Comparison of ENCODE assay signal across 2 cellular contexts in genomic region chr1:228109962-228110488, GRCh38.
A peak's percentile ranks its signal among the peaks of the same experiment; 100 is the strongest.
TF ChIP-seq lines count a peak whose summit lies in the region.

No MANE protein-coding gene starts in this region.

TF ChIP-seq in WTC11, 78 proteins besides CTCF, POLR2A, EP300 and RAD21:
- TF ChIP-seq ATF3 (CRISPR knock-in tag; conservative IDR thresholded peaks at IDR 0.05) (no peak), CDX4 (CRISPR knock-in tag; IDR thresholded peaks at IDR 0.05; ENCODE audit: borderline replicate concordance) (no peak), ZNF423 (CRISPR knock-in tag; IDR thresholded peaks at IDR 0.05) (no peak), SMAD3 (CRISPR knock-in tag; IDR thresholded peaks at IDR 0.05; ENCODE audit: borderline replicate concordance) (no peak), ZNF219 (CRISPR knock-in tag; IDR thresholded peaks at IDR 0.05; ENCODE audit: borderline replicate concordance) (no peak), ZNF263 (CRISPR knock-in tag; IDR thresholded peaks at IDR 0.05; ENCODE audit: low read depth) (no peak), ZNF281 (CRISPR knock-in tag; IDR thresholded peaks at IDR 0.05) (no peak), ZBTB21 (CRISPR knock-in tag; IDR thresholded peaks at IDR 0.05; ENCODE audit: borderline replicate concordance) (no peak), SP1 (CRISPR knock-in tag; conservative IDR thresholded peaks at IDR 0.05) (no peak), PREB (CRISPR knock-in tag; IDR thresholded peaks at IDR 0.05; ENCODE audit: borderline replicate concordance) (no peak), FOXP4 (CRISPR knock-in tag; IDR thresholded peaks at IDR 0.05) (no peak)

TF ChIP-seq in HepG2, 621 proteins besides CTCF, POLR2A, EP300 and RAD21 (continues in another document):
- TF ChIP-seq SIN3A (IDR thresholded peaks at IDR 0.05; ENCODE audit: borderline replicate concordance, low read depth, low read length) (peak; percentile 70; the same call in 1 of the 2 replicates), FOXO1 (CRISPR knock-in tag; IDR thresholded peaks at IDR 0.05) (peak; percentile 70; the same call in 1 of the 2 replicates), HMGXB4 (CRISPR knock-in tag; IDR thresholded peaks at IDR 0.05; ENCODE audit: borderline replicate concordance in 1 of 2, low read depth in 1 of 2) (peak in 1 of 2 experiments; percentile 26; a peak in 1 of 4 replicates), ZNF564 (CRISPR knock-in tag; IDR thresholded peaks at IDR 0.05) (0 out of 2 replicates have a peak, but pooled peaks have one; percentile 48), PHF21A (CRISPR knock-in tag; IDR thresholded peaks at IDR 0.05) (peak; percentile 36; the same call in 1 of the 2 replicates), LCORL (IDR thresholded peaks at IDR 0.05) (no peak), LCORL (CRISPR knock-in tag; IDR thresholded peaks at IDR 0.05) (peak; percentile 77; the same call in 1 of the 2 replicates), IRF2 (CRISPR knock-in tag; IDR thresholded peaks at IDR 0.05) (0 out of 2 replicates have a peak, but pooled peaks have one; percentile 14), SOX5 (CRISPR knock-in tag; IDR thresholded peaks at IDR 0.05; ENCODE audit: borderline replicate concordance) (peak; percentile 59), CEBPB (IDR thresholded peaks at IDR 0.05; ENCODE audit: borderline replicate concordance, low read depth, low read length) (0 out of 2 replicates have a peak, but pooled peaks have one; percentile 19), FOXA1 (IDR thresholded peaks at IDR 0.05) (no peak), FOXA1 (CRISPR knock-in tag; IDR thresholded peaks at IDR 0.05) (peak; percentile 79), HDAC1 (CRISPR knock-in tag; IDR thresholded peaks at IDR 0.05) (peak; percentile 32; the same call in 1 of the 2 replicates), ARID3A (IDR thresholded peaks at IDR 0.05; ENCODE audit: low read depth, low read length) (peak; percentile 12; the same call in 1 of the 2 replicates), FOXP1 (IDR thresholded peaks at IDR 0.05) (no peak), FOXP1 (CRISPR knock-in tag; IDR thresholded peaks at IDR 0.05) (0 out of 2 replicates have a peak, but pooled peaks have one; percentile 8), PPARG (CRISPR knock-in tag; conservative IDR thresholded peaks at IDR 0.05) (0 out of 2 replicates have a peak, but pooled peaks have one; percentile 33), ZGPAT (CRISPR knock-in tag; IDR thresholded peaks at IDR 0.05) (0 out of 2 replicates have a peak, but pooled peaks have one; percentile 11), TBX2 (CRISPR knock-in tag; IDR thresholded peaks at IDR 0.05; ENCODE audit: borderline replicate concordance) (0 out of 2 replicates have a peak, but pooled peaks have one; percentile 14), RXRB (CRISPR knock-in tag; IDR thresholded peaks at IDR 0.05; ENCODE audit: borderline replicate concordance) (peak; percentile 26; the same call in 1 of the 2 replicates), ZNF770 (CRISPR knock-in tag; IDR thresholded peaks at IDR 0.05) (0 out of 2 replicates have a peak, but pooled peaks have one; percentile 7), TAF1 (CRISPR knock-in tag; IDR thresholded peaks at IDR 0.05) (no peak; the same call in 1 of the 2 replicates), ZFY (CRISPR knock-in tag; IDR thresholded peaks at IDR 0.05) (peak; percentile 36; the same call in 1 of the 2 replicates), NAIF1 (CRISPR knock-in tag; IDR thresholded peaks at IDR 0.05; ENCODE audit: borderline replicate concordance) (0 out of 2 replicates have a peak, but pooled peaks have one; percentile 35), ATRX (CRISPR knock-in tag; IDR thresholded peaks at IDR 0.05; ENCODE audit: borderline replicate concordance) (no peak), ZBTB8A (CRISPR knock-in tag; IDR thresholded peaks at IDR 0.05; ENCODE audit: borderline replicate concordance, low read depth) (no peak), ZNF552 (CRISPR knock-in tag; IDR thresholded peaks at IDR 0.05; ENCODE audit: borderline replicate concordance) (no peak), ZFX (CRISPR knock-in tag; IDR thresholded peaks at IDR 0.05; ENCODE audit: low read depth) (peak; percentile 73), MEIS2 (CRISPR knock-in tag; IDR thresholded peaks at IDR 0.05) (0 out of 2 replicates have a peak, but pooled peaks have one; percentile 13), BCL6 (CRISPR knock-in tag; IDR thresholded peaks at IDR 0.05) (0 out of 2 replicates have a peak, but pooled peaks have one; percentile 13), MAZ (IDR thresholded peaks at IDR 0.05; ENCODE audit: borderline replicate concordance, low read depth, low read length) (0 out of 2 replicates have a peak, but pooled peaks have one; percentile 15), MAZ (CRISPR knock-in tag; IDR thresholded peaks at IDR 0.05; ENCODE audit: low read depth) (no peak), TBP (CRISPR knock-in tag; IDR thresholded peaks at IDR 0.05) (no peak), IKZF5 (CRISPR knock-in tag; IDR thresholded peaks at IDR 0.05) (peak; percentile 17; the same call in 1 of the 2 replicates), ZBTB44 (CRISPR knock-in tag; IDR thresholded peaks at IDR 0.05) (no peak), KAT8 (CRISPR knock-in tag; IDR thresholded peaks at IDR 0.05) (peak; percentile 37; the same call in 1 of the 2 replicates), MED1 (CRISPR knock-in tag; IDR thresholded peaks at IDR 0.05) (peak; percentile 75), NCOA2 (CRISPR knock-in tag; IDR thresholded peaks at IDR 0.05) (peak; percentile 46; the same call in 1 of the 2 replicates), ARID5B (CRISPR knock-in tag; IDR thresholded peaks at IDR 0.05) (peak; percentile 64; the same call in 1 of the 2 replicates), FOXA3 (CRISPR knock-in tag; IDR thresholded peaks at IDR 0.05) (peak; percentile 80), CREM (IDR thresholded peaks at IDR 0.05) (peak; percentile 36; the same call in 1 of the 2 replicates), CREM (CRISPR knock-in tag; IDR thresholded peaks at IDR 0.05) (no peak), SPEN (CRISPR knock-in tag; IDR thresholded peaks at IDR 0.05; ENCODE audit: low read depth) (0 out of 2 replicates have a peak, but pooled peaks have one; percentile 27), NRL (CRISPR knock-in tag; IDR thresholded peaks at IDR 0.05; ENCODE audit: borderline replicate concordance) (no peak), ZBTB39 (CRISPR knock-in tag; IDR thresholded peaks at IDR 0.05) (no peak)
